8 cellular contexts compared by ENCODE assay signal in the genomic region with DNA sequence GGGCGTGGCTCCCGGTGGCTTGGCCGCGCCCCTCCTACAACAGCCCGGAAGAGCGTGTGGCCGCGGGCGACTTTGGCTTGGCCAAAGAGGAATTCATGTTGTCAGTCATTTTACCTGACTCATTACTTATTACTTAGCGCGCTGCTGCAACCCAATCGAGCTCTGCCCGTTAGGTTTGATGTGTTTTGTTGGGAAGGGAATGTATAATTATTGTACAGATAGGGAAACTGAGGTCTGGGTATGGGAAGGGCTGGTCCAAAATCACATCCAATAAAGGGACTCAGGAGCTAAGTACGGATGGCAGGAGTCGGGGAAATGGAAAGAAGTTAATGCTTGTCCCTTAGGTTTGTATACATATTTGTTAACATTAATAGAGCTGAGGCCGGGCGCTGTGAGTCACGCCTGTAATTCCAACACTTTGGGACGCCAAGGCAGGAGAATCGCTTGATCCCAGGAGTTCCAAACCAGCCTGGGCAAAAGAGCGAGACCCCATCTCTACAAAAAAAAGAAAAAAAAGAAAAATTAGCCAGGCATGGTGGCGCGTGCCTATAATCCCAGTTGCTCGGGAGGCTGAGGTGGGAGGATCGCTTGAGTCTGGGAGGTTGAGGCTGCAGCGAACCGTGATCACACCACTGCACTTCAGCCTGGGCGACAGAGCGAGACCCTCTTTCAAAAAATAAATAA. TPM values are rescaled to one million over a fixed set of nuclear protein-coding genes. Genes with fewer than 3 reads are reported as not detected.
DNase-seq lines count a peak whose midpoint lies in the region; FAIRE-seq and TF ChIP-seq lines count a peak whose summit lies in the region.

No MANE protein-coding gene starts in this region.

- H3K4me1 Mint-ChIP-seq in osteocyte (ENCODE audit: unreplicated experiment) = peaks cover 26% of the 10 kb centered on the region

- peaks cover 14% of the 10 kb centered on the region for H3K27me3 Mint-ChIP-seq in osteocyte (ENCODE audit: unreplicated experiment)

- peak overlapping the region; percentile 82 for H3K4me3 Mint-ChIP-seq in osteocyte (ENCODE audit: unreplicated experiment)

- peak overlapping the region; percentile 99 for H3K27ac ChIP-seq in epithelial cell of prostate

- no peak for TF ChIP-seq CTCF in osteocyte (IDR thresholded peaks at IDR 0.05)

- no peaks in the 10 kb centered on the region for H3K36me3 Mint-ChIP-seq in osteocyte (ENCODE audit: unreplicated experiment)

- DNase-seq in AG08395 (ENCODE audit: low spot score) (peak; percentile 99), GM19239 (ENCODE audit: insufficient read length, low spot score) (peak; percentile 86), SIG-M5 treated with dmso at 0.1 percent for 504 hours (lab: John Stamatoyannopoulos, UW; ENCODE audit: unreplicated experiment) (peak; percentile 94), epithelial cell of prostate (ENCODE audit: low read depth, low spot score) (peak; percentile 88), osteocyte (ENCODE audit: extremely low spot score, unreplicated experiment) (no peak), dedifferentiated amniotic fluid mesenchymal stem cell (ENCODE audit: extremely low spot score) (no peak), superior temporal gyrus (ENCODE audit: extremely low spot score) (no peak), NCI-H446 (lab: John Stamatoyannopoulos, UW) (no peak)

- H3K9me3 Mint-ChIP-seq in osteocyte (ENCODE audit: unreplicated experiment) = no peaks in the 10 kb centered on the region

- peak overlapping the region; percentile 99 for H3K27ac Mint-ChIP-seq in osteocyte (ENCODE audit: unreplicated experiment)

- peak; percentile 89 for FAIRE-seq in GM19239 (lab: Jason Lieb, UNC)

RNA-seq across cellular contexts. Expression of a gene that starts 0.6 kb away (rescaled TPM):
- 23.9 and 24.6 TPM in 2 replicates for total RNA-seq in osteocyte

RNA-seq across cellular contexts. Expression of a gene that starts 36.1 kb away (rescaled TPM):
- not detected in 2 replicates for total RNA-seq in osteocyte

RNA-seq across cellular contexts. Expression of a gene that starts 38.2 kb away (rescaled TPM):
- 34.6 and 42.1 TPM in 2 replicates for total RNA-seq in osteocyte

RNA-seq across cellular contexts. Expression of a gene that starts 56.4 kb away (rescaled TPM):
- total RNA-seq in osteocyte = 1.7 TPM in 1 of 2 replicates, not detected in the other

Comparison
In these comparisons a context has a peak if more than half of its experiments do, and no peak if none do; other contexts are left out.
1. DNase-seq: peak in AG08395 (single experiment), GM19239 (single experiment), SIG-M5 treated with dmso at 0.1 percent for 504 hours (single experiment) and epithelial cell of prostate (single experiment); none in osteocyte (single experiment), dedifferentiated amniotic fluid mesenchymal stem cell (single experiment), superior temporal gyrus (single experiment) and NCI-H446 (0 of 2).